Comparison of ENCODE assay signal across 18 cellular contexts in the genomic region with DNA sequence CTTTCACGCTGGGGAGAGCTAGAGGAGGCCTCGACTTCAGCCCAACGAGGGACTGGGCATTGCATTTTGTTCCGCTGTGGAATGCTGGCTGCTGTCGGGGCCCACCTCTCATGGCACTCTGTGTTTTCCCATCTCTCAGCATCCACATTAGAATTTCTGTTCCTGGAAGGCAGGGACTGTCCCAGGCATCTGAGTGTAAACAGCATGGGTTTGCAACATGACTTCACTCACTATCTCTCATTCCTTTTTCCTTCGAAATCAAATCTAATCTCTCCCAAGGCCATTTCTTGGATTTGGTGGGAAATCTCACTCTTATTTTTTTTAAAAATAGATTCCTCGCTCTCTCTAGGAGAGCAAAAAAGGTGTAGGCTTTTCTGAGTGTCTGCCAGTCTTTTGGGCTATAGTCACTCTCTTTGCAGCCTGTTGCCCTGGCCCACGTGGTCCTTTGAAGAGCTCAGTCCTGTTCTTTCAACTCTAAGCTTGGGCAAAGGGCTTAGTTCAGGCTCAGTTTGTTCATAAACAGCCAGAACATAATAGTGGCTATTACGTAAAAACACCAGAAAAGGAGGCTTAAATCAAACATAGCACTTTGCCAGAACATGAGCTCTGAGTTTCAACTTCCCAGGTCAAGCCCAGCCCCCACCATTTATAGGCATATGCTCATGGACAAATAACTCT.
"Had no signal": no experiment of that assay in that cellular context is flagged by ENCODE, and none has a peak within 500 bp of the region (broad histone marks: within the 10 kb centered on the region; RNA-seq: fewer than 3 reads in every experiment).

No MANE protein-coding gene starts in this region.

- FAIRE-seq: RCC 7860 had no signal

- H3K27ac ChIP-seq: HL-60, SJSA1, SK-N-MC had no signal

- DNase-seq: KBM-7, NCI-H1092, NCI-H1105 treated with DMSO at 0.1 percent for 48 hours, NCI-H1417 treated with DMSO at 0.1 percent for 48 hours, NCI-H146, NCI-H1694 treated with DMSO at 0.1 percent for 48 hours, NCI-H2029, NCI-H2081 treated with DMSO at 0.1 percent for 48 hours, NCI-H524 treated with DMSO at 0.1 percent for 48 hours, NCI-H69, NCI-H774, Right ventricle myocardium superior, RPMI8226, SIG-M5 had no signal

- H3K4me3 ChIP-seq: SJSA1, SK-N-MC had no signal

- H3K4me1 ChIP-seq: SJSA1 had no signal

- H3K27me3 ChIP-seq: SJSA1 had no signal

- H3K36me3 ChIP-seq: SJSA1 had no signal

- H3K9me3 ChIP-seq: SJSA1 had no signal
